1 cellular context compared by ENCODE assay signal in the genomic region with DNA sequence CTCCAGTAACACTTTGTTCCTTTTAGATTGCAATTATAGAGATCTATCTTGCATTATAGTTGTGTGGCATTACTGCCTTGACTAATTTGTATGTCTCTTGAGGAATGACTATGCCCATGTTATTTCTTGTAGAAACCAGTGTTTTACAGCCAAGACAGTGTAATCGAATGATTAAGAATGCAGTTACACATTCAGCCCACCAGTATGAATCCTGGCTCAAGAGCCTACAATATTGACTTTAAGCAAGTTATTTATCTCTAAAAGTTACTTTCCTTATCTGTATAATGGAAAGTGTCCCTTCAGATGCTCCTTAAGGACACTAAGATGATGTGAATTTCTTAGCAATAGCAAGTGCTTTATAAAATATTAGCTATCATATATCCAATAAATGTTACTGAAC.
TF ChIP-seq lines count a peak whose summit lies in the region.

No MANE protein-coding gene starts in this region.

TF ChIP-seq in IMR-90, 13 proteins besides CTCF, POLR2A, EP300 and RAD21 (continued from another document):
- TF ChIP-seq MAFK (IDR thresholded peaks at IDR 0.05; ENCODE audit: low read depth, low read length) (no peak), BHLHE40 (IDR thresholded peaks at IDR 0.05; ENCODE audit: low read depth, low read length) (no peak), RCOR1 (IDR thresholded peaks at IDR 0.05; ENCODE audit: insufficient replicate concordance, low read length) (no peak), SMC3 (IDR thresholded peaks at IDR 0.05; ENCODE audit: low read depth, low read length) (no peak), USF2 (IDR thresholded peaks at IDR 0.05; ENCODE audit: low read depth, low read length) (no peak), MXI1 (IDR thresholded peaks at IDR 0.05; ENCODE audit: borderline replicate concordance, low read depth, low read length) (no peak), RFX5 (IDR thresholded peaks at IDR 0.05; ENCODE audit: low read depth, low read length) (no peak), FOS (IDR thresholded peaks at IDR 0.05; ENCODE audit: low read depth, low read length) (no peak)
- TF ChIP-seq, protein P1, sequence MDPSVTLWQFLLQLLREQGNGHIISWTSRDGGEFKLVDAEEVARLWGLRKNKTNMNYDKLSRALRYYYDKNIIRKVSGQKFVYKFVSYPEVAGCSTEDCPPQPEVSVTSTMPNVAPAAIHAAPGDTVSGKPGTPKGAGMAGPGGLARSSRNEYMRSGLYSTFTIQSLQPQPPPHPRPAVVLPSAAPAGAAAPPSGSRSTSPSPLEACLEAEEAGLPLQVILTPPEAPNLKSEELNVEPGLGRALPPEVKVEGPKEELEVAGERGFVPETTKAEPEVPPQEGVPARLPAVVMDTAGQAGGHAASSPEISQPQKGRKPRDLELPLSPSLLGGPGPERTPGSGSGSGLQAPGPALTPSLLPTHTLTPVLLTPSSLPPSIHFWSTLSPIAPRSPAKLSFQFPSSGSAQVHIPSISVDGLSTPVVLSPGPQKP (IDR thresholded peaks at IDR 0.05; ENCODE audit: borderline replicate concordance, low read depth, low read length) = no peak
TF ChIP-seq in IMR-90: peak in this region for 0.
